Comparison of ENCODE assay signal across 1 cellular context in the genomic region with DNA sequence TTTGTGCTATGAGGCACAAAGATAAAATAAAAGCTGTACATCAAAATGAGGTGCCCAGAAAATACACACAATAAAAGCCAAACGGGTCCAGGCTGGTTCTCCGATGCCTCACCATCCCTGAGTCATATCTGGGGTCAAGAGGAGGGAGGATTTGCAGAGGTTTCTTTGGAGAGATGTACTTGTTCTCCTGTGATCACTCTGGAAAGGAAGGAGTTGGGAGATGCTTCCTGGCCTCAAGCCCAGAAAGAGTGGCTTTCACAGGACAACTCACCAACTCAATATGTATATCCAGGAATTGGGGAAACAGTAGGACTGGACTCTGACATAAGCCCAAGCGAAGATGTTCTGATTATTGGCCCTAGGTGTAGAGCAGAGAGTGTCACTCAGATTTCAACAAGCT.
A peak's percentile ranks its signal among the peaks of the same experiment; 100 is the strongest.
TF ChIP-seq lines count a peak whose summit lies in the region.

No MANE protein-coding gene starts in this region.

TF ChIP-seq in IMR-90, 13 proteins besides CTCF, POLR2A, EP300 and RAD21:
- TF ChIP-seq, protein P1, sequence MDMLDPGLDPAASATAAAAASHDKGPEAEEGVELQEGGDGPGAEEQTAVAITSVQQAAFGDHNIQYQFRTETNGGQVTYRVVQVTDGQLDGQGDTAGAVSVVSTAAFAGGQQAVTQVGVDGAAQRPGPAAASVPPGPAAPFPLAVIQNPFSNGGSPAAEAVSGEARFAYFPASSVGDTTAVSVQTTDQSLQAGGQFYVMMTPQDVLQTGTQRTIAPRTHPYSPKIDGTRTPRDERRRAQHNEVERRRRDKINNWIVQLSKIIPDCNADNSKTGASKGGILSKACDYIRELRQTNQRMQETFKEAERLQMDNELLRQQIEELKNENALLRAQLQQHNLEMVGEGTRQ (IDR thresholded peaks at IDR 0.05; ENCODE audit: low read depth, low read length) = no peak
- TF ChIP-seq FOS (IDR thresholded peaks at IDR 0.05; ENCODE audit: low read depth, low read length) = peak; percentile 23; the same call in 1 of the 2 replicates
- TF ChIP-seq RCOR1 (IDR thresholded peaks at IDR 0.05; ENCODE audit: insufficient replicate concordance, low read length) = peak; percentile 53
